In genomic region chr9:101140728-101141127, GRCh38 we compare ENCODE assay signal across 27 cellular contexts.
"Had no signal": no experiment of that assay in that cellular context is flagged by ENCODE, and none has a peak within 500 bp of the region (broad histone marks: within the 10 kb centered on the region; RNA-seq: fewer than 3 reads in every experiment).

No MANE protein-coding gene starts in this region.

- FAIRE-seq: TTC549 had no signal

- H3K36me3 ChIP-seq: ascending aorta, cardiac muscle cell, colonic mucosa, SJCRH30, WERI-Rb-1 had no signal

- H3K9me3 ChIP-seq: ascending aorta, colonic mucosa, SJCRH30 had no signal

- H3K27ac ChIP-seq: ascending aorta, cardiac muscle cell, colonic mucosa, SJCRH30, SK-N-MC, WERI-Rb-1 had no signal

- ATAC-seq: activated CD8-positive, alpha-beta memory T cell treated with anti-CD3 and anti-CD28 coated beads, Interleukin-2, amount 10 ng/mL, durations not matched to agents 7 days and 5 days had no signal

- H3K4me3 ChIP-seq: ascending aorta, cardiac muscle cell, colonic mucosa, SJCRH30, SK-N-MC had no signal

- H3K4me1 ChIP-seq: ascending aorta, colonic mucosa, SJCRH30 had no signal

- H3K27me3 ChIP-seq: ascending aorta, cardiac muscle cell, colonic mucosa, SJCRH30 had no signal

- DNase-seq: activated CD4-positive, alpha-beta memory T cell treated with anti-CD3 and anti-CD28 coated beads, Interleukin-2, amount 10 ng/mL, durations not matched to agents 7 days and 5 days; activated CD4-positive, alpha-beta T cell treated with anti-CD3 and anti-CD28 coated beads for 1 hour; activated CD4-positive, alpha-beta T cell treated with anti-CD3 and anti-CD28 coated beads for 48 hours; activated CD4-positive, CD25-positive, alpha-beta regulatory T cell; activated CD8-positive, alpha-beta memory T cell treated with anti-CD3 and anti-CD28 coated beads for 24 hours; activated CD8-positive, alpha-beta memory T cell treated with anti-CD3 and anti-CD28 coated beads, Interleukin-2, amount 10 ng/mL, durations not matched to agents 7 days and 5 days; activated CD8-positive, alpha-beta memory T cell treated with anti-CD3 and anti-CD28 coated beads, Interleukin-2, amount 50 U/mL, for 48 hours; activated effector memory CD4-positive, alpha-beta T cell treated with anti-CD3 and anti-CD28 coated beads, Interleukin-2, amount 50 U/mL, for 16 hours; activated naive CD4-positive, alpha-beta T cell; activated naive CD4-positive, alpha-beta T cell treated with anti-CD3 and anti-CD28 coated beads, Interleukin-2, amount 50 U/mL, for 16 hours; activated naive CD8-positive, alpha-beta T cell treated with anti-CD3 and anti-CD28 coated beads for 36 hours; activated T-cell treated with anti-CD3 and anti-CD28 coated beads, Interleukin-2, amount 50 U/mL, for 48 hours; amygdala; colonic mucosa; Karpas-422; NCI-H1105; NCI-H1417 treated with DMSO at 0.1 percent for 48 hours; NCI-H187 treated with DMSO at 0.1 percent for 48 hours; NCI-H2081; SHP77; SJCRH30; T1000; WERI-Rb-1 had no signal
